Comparison of ENCODE assay signal across 8 cellular contexts in the genomic region with DNA sequence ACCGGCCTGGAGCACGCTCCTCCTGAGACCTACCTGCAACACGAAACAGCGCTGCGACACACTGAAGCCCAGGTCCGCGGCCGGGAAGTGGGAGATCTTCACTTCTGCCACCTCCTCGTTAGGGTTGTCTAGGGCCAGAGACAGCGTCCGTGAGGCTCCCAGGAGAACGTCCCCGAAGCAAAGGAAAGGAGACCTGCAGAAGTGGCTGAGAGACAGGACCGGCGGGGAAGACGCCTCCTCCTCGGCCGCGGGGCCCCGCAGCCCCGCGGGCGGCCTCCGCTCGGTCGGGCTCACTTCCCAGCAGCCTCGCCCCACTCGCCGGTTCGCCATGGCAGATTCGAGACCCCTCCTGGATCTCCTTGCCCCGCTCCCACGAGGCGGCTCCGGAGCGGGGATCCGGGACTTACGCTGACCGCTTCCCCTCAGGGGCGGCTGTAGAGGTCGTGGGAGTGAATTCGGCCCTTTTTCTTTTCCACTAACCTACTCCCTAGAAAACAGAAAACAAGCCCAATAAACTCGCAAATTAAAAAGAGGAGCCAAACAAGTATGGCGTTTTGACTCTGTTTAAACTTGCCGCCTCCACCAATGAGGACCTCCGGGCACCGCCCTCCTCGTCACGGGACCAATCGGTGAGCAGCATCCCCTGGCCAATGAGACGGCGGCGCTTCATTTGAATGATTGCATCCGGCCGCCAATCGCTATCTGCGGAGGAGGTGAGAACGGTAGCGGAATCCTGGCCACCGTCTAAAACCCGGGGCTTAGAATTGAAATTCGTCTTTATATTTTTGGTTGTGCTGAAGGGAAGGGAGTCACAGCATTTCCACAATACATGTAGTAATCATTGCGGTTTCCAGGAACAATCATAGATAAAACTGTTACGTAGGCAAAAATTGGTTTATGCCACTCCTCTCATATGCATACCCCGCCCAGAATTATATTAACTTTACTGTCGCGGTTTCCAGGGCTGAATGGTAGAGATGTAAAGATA. TPM values are rescaled to one million over a fixed set of nuclear protein-coding genes. Genes with fewer than 3 reads are reported as not detected.
A peak's percentile ranks its signal among the peaks of the same experiment; 100 is the strongest.
DNase-seq lines count a peak whose midpoint lies in the region; ATAC-seq and TF ChIP-seq lines count a peak whose summit lies in the region.

A gene with protein sequence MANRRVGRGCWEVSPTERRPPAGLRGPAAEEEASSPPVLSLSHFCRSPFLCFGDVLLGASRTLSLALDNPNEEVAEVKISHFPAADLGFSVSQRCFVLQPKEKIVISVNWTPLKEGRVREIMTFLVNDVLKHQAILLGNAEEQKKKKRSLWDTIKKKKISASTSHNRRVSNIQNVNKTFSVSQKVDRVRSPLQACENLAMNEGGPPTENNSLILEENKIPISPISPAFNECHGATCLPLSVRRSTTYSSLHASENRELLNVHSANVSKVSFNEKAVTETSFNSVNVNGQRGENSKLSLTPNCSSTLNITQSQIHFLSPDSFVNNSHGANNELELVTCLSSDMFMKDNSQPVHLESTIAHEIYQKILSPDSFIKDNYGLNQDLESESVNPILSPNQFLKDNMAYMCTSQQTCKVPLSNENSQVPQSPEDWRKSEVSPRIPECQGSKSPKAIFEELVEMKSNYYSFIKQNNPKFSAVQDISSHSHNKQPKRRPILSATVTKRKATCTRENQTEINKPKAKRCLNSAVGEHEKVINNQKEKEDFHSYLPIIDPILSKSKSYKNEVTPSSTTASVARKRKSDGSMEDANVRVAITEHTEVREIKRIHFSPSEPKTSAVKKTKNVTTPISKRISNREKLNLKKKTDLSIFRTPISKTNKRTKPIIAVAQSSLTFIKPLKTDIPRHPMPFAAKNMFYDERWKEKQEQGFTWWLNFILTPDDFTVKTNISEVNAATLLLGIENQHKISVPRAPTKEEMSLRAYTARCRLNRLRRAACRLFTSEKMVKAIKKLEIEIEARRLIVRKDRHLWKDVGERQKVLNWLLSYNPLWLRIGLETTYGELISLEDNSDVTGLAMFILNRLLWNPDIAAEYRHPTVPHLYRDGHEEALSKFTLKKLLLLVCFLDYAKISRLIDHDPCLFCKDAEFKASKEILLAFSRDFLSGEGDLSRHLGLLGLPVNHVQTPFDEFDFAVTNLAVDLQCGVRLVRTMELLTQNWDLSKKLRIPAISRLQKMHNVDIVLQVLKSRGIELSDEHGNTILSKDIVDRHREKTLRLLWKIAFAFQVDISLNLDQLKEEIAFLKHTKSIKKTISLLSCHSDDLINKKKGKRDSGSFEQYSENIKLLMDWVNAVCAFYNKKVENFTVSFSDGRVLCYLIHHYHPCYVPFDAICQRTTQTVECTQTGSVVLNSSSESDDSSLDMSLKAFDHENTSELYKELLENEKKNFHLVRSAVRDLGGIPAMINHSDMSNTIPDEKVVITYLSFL (N-terminal part only) (minus strand): TSS at position 562 of the 988 bp plus-strand sequence. CDS start 232 bp downstream, at position 330.

- H3K4me3 ChIP-seq in BJ (ENCODE audit: low read depth, low read length) (peak within 1 kb of the TSS; percentile 84), colonic mucosa (peak within 1 kb of the TSS; percentile 68)

- H3K9ac ChIP-seq in colonic mucosa (ENCODE audit: low read depth in 2 of 2, low read length in 2 of 2) = peak within 1 kb of the TSS in 1 of 2 donors; percentile 72

- H3K27ac Mint-ChIP-seq in activated CD4-positive, alpha-beta T cell treated with anti-CD3 and anti-CD28 coated beads for 36 hours = peak within 1 kb of the TSS; percentile 91

- no peaks in the 10 kb centered on the region for H3K9me3 Mint-ChIP-seq in activated CD4-positive, alpha-beta T cell treated with anti-CD3 and anti-CD28 coated beads for 36 hours (ENCODE audit: low read depth)

- TF ChIP-seq CTCF in BJ (IDR thresholded peaks at IDR 0.05; ENCODE audit: insufficient read depth, low read depth, low read length) = no peak
- no peak for TF ChIP-seq CTCF in colonic mucosa (IDR thresholded peaks at IDR 0.05)

- POLR2A ChIA-PET in BJ (lab: Charles Lee) = no interaction called here
- POLR2A ChIA-PET in activated CD4-positive, alpha-beta T cell treated with anti-CD3 and anti-CD28 coated beads for 36 hours (lab: Charles Lee) = no interaction called here

- peak within 1 kb of the TSS; percentile 97 for H3K4me3 Mint-ChIP-seq in activated CD4-positive, alpha-beta T cell treated with anti-CD3 and anti-CD28 coated beads for 36 hours

- peaks cover 3% of the 10 kb centered on the region for H3K27me3 Mint-ChIP-seq in activated CD4-positive, alpha-beta T cell treated with anti-CD3 and anti-CD28 coated beads for 36 hours

- peaks cover 12% of the 10 kb centered on the region for H3K4me1 Mint-ChIP-seq in activated CD4-positive, alpha-beta T cell treated with anti-CD3 and anti-CD28 coated beads for 36 hours

- H3K36me3 ChIP-seq in BJ (ENCODE audit: control insufficient read depth, insufficient read depth, low read length) = no peaks in the 10 kb centered on the region
- no peaks in the 10 kb centered on the region for H3K36me3 ChIP-seq in colonic mucosa

- H3K36me3 Mint-ChIP-seq in activated CD4-positive, alpha-beta T cell treated with anti-CD3 and anti-CD28 coated beads for 36 hours (ENCODE audit: low read depth) = peaks cover 25% of the 10 kb centered on the region

- ATAC-seq in GM19324 (IDR thresholded peaks at IDR 0.05; ENCODE audit: low FRiP score, unreplicated experiment) (peak; percentile 99), HG03460 (IDR thresholded peaks at IDR 0.05; ENCODE audit: unreplicated experiment) (peak; percentile 98)
- peak; percentile 98 for ATAC-seq in activated CD4-positive, alpha-beta T cell treated with anti-CD3 and anti-CD28 coated beads for 36 hours

- no peak within 1 kb of the TSS for H3K27ac ChIP-seq in colonic mucosa

- no peaks in the 10 kb centered on the region for H3K9me3 ChIP-seq in colonic mucosa

- intact Hi-C loops in activated CD4-positive, alpha-beta T cell treated with anti-CD3 and anti-CD28 coated beads for 36 hours (cut with DNase I, micrococcal nuclease) = loop anchor here in 1 of 2 experiments (5.0 to 10.0 kb wide), 2 partner anchors 628 to 1011 kb away; a partner anchor contains a TSS
- intact Hi-C loops in colonic mucosa (cut with DNase I) = no loop called here

- DNase-seq in BJ (ENCODE audit: low read depth) = peak; percentile 61
- peak; percentile 52 for DNase-seq in NCI-H524 treated with DMSO at 0.1 percent for 48 hours (lab: John Stamatoyannopoulos, UW)
- peak; percentile 97 for DNase-seq in activated CD4-positive, alpha-beta T cell treated with anti-CD3 and anti-CD28 coated beads for 36 hours
- peak; percentile 96 for DNase-seq in colonic mucosa
- peak; percentile 96 for DNase-seq in kidney glomerular epithelial cell (lab: John Stamatoyannopoulos, UW)
- peak; percentile 80 to 83 for DNase-seq in stimulated activated CD4-positive, alpha-beta T cell treated with anti-CD3 and anti-CD28 coated beads, Interleukin-1b, Interleukin-23, amount 100 ng/mL, for 1 hour (ENCODE audit: low read depth in 2 of 2)

- CTCF ChIA-PET in BJ (lab: Yijun Ruan, JAX) = interaction anchor here (1.8 kb wide), 1 partner anchor 10 kb away, joined by 4 read pairs; no protein-coding TSS in a partner anchor
- CTCF ChIA-PET in activated CD4-positive, alpha-beta T cell treated with anti-CD3 and anti-CD28 coated beads for 36 hours (lab: Charles Lee) = no interaction called here

- H3K4me1 ChIP-seq in colonic mucosa = no peaks in the 10 kb centered on the region

- H3K27me3 ChIP-seq in BJ (ENCODE audit: control insufficient read depth, insufficient read depth, low read length) = no peaks in the 10 kb centered on the region
- no peaks in the 10 kb centered on the region for H3K27me3 ChIP-seq in colonic mucosa

RNA-seq across cellular contexts. Expression of the gene that starts here (rescaled TPM):
- polyA plus RNA-seq in BJ (2011; rRNA removed) = 4.6 and 9.4 TPM in 2 replicates
- polyA minus RNA-seq in BJ (2011; rRNA and poly(A)+ RNA removed) = 8.3 and 13.7 TPM in 2 replicates
- 10 to 100 TPM; 47.8 to 49.5 TPM for total RNA-seq in activated CD4-positive, alpha-beta T cell treated with anti-CD3 and anti-CD28 coated beads for 36 hours
- total RNA-seq in colonic mucosa = 10 to 100 TPM in 1 of 2 donors, 1 to 10 TPM in 1; 9.1 to 20.1 TPM
